In genomic region chr4:121654738-121655137, GRCh38 we compare ENCODE assay signal across 13 cellular contexts. TPM values are rescaled to one million over a fixed set of nuclear protein-coding genes. Genes with fewer than 3 reads are reported as not detected.
DNase-seq lines count a peak whose midpoint lies in the region; ATAC-seq and TF ChIP-seq lines count a peak whose summit lies in the region.
"Had no signal": no experiment of that assay in that cellular context is flagged by ENCODE, and none has a peak within 500 bp of the region (broad histone marks: within the 10 kb centered on the region; RNA-seq: fewer than 3 reads in every experiment).

No MANE protein-coding gene starts in this region.

- TF ChIP-seq CTCF in PC-3 (conservative IDR thresholded peaks at IDR 0.05; ENCODE audit: low read depth, low read length): no peak

- H3K9me2 ChIP-seq in PC-3 (replicated peaks; ENCODE audit: low read length): no peaks in the 10 kb centered on the region

- no peaks in the 10 kb centered on the region for H3K9me3 ChIP-seq in PC-3 (ENCODE audit: low read length)

- CTCF ChIA-PET in PC-3 (lab: Charles Lee): no interaction called here

- no TSS peak for BruUV-seq in PC-3 (replicated peaks; lab: Mats Ljungman, UMichigan)

- POLR2A ChIA-PET in PC-3 (lab: Charles Lee; ENCODE audit: unreplicated experiment): no interaction called here

- H3K27ac ChIP-seq in PC-3 (ENCODE audit: low read length): no peak overlapping the region
- H3K27ac ChIP-seq: foreskin keratinocyte, neural progenitor cell had no signal

- no peaks in the 10 kb centered on the region for H3K4me1 ChIP-seq in PC-3 (ENCODE audit: insufficient read depth, low read length)
- H3K4me1 ChIP-seq: foreskin keratinocyte, neural progenitor cell had no signal

- DNase-seq in PC-3 (no peak), NCI-H748 (lab: John Stamatoyannopoulos, UW; ENCODE audit: unreplicated experiment) (no peak), NCI-H1048 (lab: John Stamatoyannopoulos, UW) (no peak)
- DNase-seq in stimulated activated CD4-positive, alpha-beta T cell treated with anti-CD3 and anti-CD28 coated beads, Interleukin-2, amount 100 ng/mL, for 48 hours: no peak
- DNase-seq: dermis blood vessel endothelial cell, foreskin keratinocyte, NCI-H524, T-cell had no signal

- no peaks in the 10 kb centered on the region for H3K27me3 ChIP-seq in PC-3 (ENCODE audit: low read length)
- H3K27me3 ChIP-seq: neural progenitor cell had no signal

- H4K20me1 ChIP-seq in PC-3 (ENCODE audit: low read length): no peaks in the 10 kb centered on the region

- no peaks in the 10 kb centered on the region for H3K36me3 ChIP-seq in PC-3 (ENCODE audit: low read depth, low read length)
- H3K36me3 ChIP-seq: neural progenitor cell had no signal

- H3K4me3 ChIP-seq in PC-3 (ENCODE audit: low read length): no peak overlapping the region
- H3K4me3 ChIP-seq: neural progenitor cell had no signal

- H2AFZ ChIP-seq in PC-3 (ENCODE audit: low read length): no peak overlapping the region

- intact Hi-C loops in PC-3 (cut with micrococcal nuclease): loop anchor here (1.0 to 5.0 kb wide), 2 partner anchors 83 to 192 kb away; no protein-coding TSS in a partner anchor

- no peaks in the 10 kb centered on the region for H3F3A ChIP-seq in PC-3 (ENCODE audit: low read length, unreplicated experiment)

- H3K9ac ChIP-seq in PC-3 (ENCODE audit: low read length): no peak overlapping the region
- H3K9ac ChIP-seq: neural progenitor cell had no signal

- no peaks in the 10 kb centered on the region for H3K79me2 ChIP-seq in PC-3 (ENCODE audit: low read length)

- ATAC-seq in GM18502 (IDR thresholded peaks at IDR 0.05; ENCODE audit: poor library complexity, unreplicated experiment) (peak; percentile 91), GM19463 (IDR thresholded peaks at IDR 0.05; ENCODE audit: unreplicated experiment) (peak; percentile 77), HG02870 (IDR thresholded peaks at IDR 0.05; ENCODE audit: unreplicated experiment) (peak; percentile 78), HG03520 (IDR thresholded peaks at IDR 0.05; ENCODE audit: unreplicated experiment) (peak; percentile 92), PC-3 (no peak)
- ATAC-seq: foreskin keratinocyte, T-cell had no signal

- no peak overlapping the region for H3K4me2 ChIP-seq in PC-3 (ENCODE audit: low read length)
- H3K4me2 ChIP-seq: neural progenitor cell had no signal

RNA-seq across cellular contexts. Expression of gene ANXA5, which starts 42.0 kb away (rescaled TPM):
- total RNA-seq in PC-3 (2014; rRNA removed): 271 and 280 TPM in 2 replicates
